26 cellular contexts compared by ENCODE assay signal in the genomic region with DNA sequence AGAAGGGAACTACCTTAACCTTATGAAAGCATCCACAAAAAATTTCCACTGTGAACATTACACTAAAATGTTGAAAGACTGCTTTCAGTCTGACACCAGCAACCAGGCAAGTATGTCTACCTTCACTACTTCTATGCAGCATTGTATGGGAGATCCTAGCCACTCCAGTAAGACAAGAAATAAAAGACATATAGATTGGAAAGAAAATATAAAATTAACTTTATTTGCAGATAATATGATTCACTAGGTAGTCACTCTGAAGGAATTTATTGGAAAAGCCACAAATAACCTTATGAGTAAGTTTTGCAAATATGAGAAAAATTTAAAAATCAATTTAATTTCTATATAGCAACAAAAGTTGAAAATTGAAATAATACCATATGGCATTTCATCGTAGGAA.
"Had no signal": no experiment of that assay in that cellular context is flagged by ENCODE, and none has a peak within 500 bp of the region (broad histone marks: within the 10 kb centered on the region; RNA-seq: fewer than 3 reads in every experiment).

No MANE protein-coding gene starts in this region.

- H3K27ac Mint-ChIP-seq: activated CD4-positive, alpha-beta memory T cell treated with anti-CD3 and anti-CD28 coated beads for 36 hours; activated CD4-positive, alpha-beta T cell treated with anti-CD3 and anti-CD28 coated beads, Interleukin-2, amount 10 ng/mL, durations not matched to agents 24 days and 14 days; activated naive CD4-positive, alpha-beta T cell treated with anti-CD3 and anti-CD28 coated beads, Interleukin-2, amount 10 ng/mL, durations not matched to agents 7 days and 5 days; activated naive CD8-positive, alpha-beta T cell treated with anti-CD3 and anti-CD28 coated beads, Interleukin-2, amount 10 ng/mL, durations not matched to agents 7 days and 5 days; activated T-helper 1 cell treated with anti-CD3 and anti-CD28 coated beads, Interleukin-12 subunit alpha, Interleukin-12 subunit beta, Interleukin-2, Interleukin-4 antibody, amounts not matched to agents 30 ng/mL and 10 ng/mL and 1 ng/mL, durations not matched to agents 14 hours and 24 hours and 36 hours; natural killer cell had no signal

- H3K27me3 Mint-ChIP-seq: activated CD4-positive, alpha-beta memory T cell treated with anti-CD3 and anti-CD28 coated beads for 36 hours; activated CD4-positive, alpha-beta T cell treated with anti-CD3 and anti-CD28 coated beads, Interleukin-2, amount 10 ng/mL, durations not matched to agents 24 days and 14 days; activated naive CD4-positive, alpha-beta T cell treated with anti-CD3 and anti-CD28 coated beads, Interleukin-2, amount 10 ng/mL, durations not matched to agents 7 days and 5 days; activated naive CD8-positive, alpha-beta T cell treated with anti-CD3 and anti-CD28 coated beads, Interleukin-2, amount 10 ng/mL, durations not matched to agents 7 days and 5 days had no signal

- H3K4me1 Mint-ChIP-seq: activated CD4-positive, alpha-beta T cell treated with anti-CD3 and anti-CD28 coated beads, Interleukin-2, amount 10 ng/mL, durations not matched to agents 24 days and 14 days; activated naive CD4-positive, alpha-beta T cell treated with anti-CD3 and anti-CD28 coated beads, Interleukin-2, amount 10 ng/mL, durations not matched to agents 7 days and 5 days; activated naive CD8-positive, alpha-beta T cell treated with anti-CD3 and anti-CD28 coated beads, Interleukin-2, amount 10 ng/mL, durations not matched to agents 7 days and 5 days; natural killer cell had no signal

- ATAC-seq: heart right ventricle, left lobe of liver, lower lobe of right lung, natural killer cell had no signal

- H3K4me1 ChIP-seq: esophagus muscularis mucosa, heart right ventricle, lower lobe of right lung, right atrium auricular region, spleen, tibial nerve had no signal

- H3K27ac ChIP-seq: brain microvascular endothelial cell, esophagus muscularis mucosa, heart right ventricle, lower lobe of right lung, right atrium auricular region, spleen, tibial nerve had no signal

- H3K36me3 Mint-ChIP-seq: activated CD4-positive, alpha-beta memory T cell treated with anti-CD3 and anti-CD28 coated beads for 36 hours; activated naive CD4-positive, alpha-beta T cell treated with anti-CD3 and anti-CD28 coated beads, Interleukin-2, amount 10 ng/mL, durations not matched to agents 7 days and 5 days; activated naive CD8-positive, alpha-beta T cell treated with anti-CD3 and anti-CD28 coated beads, Interleukin-2, amount 10 ng/mL, durations not matched to agents 7 days and 5 days had no signal

- H3K4me3 ChIP-seq: esophagus muscularis mucosa, heart right ventricle, lower lobe of right lung, right atrium auricular region, spleen, tibial nerve had no signal

- H3K36me3 ChIP-seq: brain microvascular endothelial cell, esophagus muscularis mucosa, heart right ventricle, lower lobe of right lung, right atrium auricular region, spleen, tibial nerve had no signal

- H3K9me3 ChIP-seq: esophagus muscularis mucosa, lower lobe of right lung had no signal

- H3K4me3 Mint-ChIP-seq: activated CD4-positive, alpha-beta memory T cell treated with anti-CD3 and anti-CD28 coated beads for 36 hours; activated CD4-positive, alpha-beta T cell treated with anti-CD3 and anti-CD28 coated beads, Interleukin-2, amount 10 ng/mL, durations not matched to agents 24 days and 14 days; activated naive CD4-positive, alpha-beta T cell treated with anti-CD3 and anti-CD28 coated beads, Interleukin-2, amount 10 ng/mL, durations not matched to agents 7 days and 5 days; activated naive CD8-positive, alpha-beta T cell treated with anti-CD3 and anti-CD28 coated beads, Interleukin-2, amount 10 ng/mL, durations not matched to agents 7 days and 5 days; activated T-helper 1 cell treated with anti-CD3 and anti-CD28 coated beads, Interleukin-12 subunit alpha, Interleukin-12 subunit beta, Interleukin-2, Interleukin-4 antibody, amounts not matched to agents 30 ng/mL and 10 ng/mL and 1 ng/mL, durations not matched to agents 14 hours and 24 hours and 36 hours; natural killer cell had no signal

- H3K27me3 ChIP-seq: brain microvascular endothelial cell, esophagus muscularis mucosa, heart right ventricle, right atrium auricular region, spleen, tibial nerve had no signal

- DNase-seq: activated CD4-positive, alpha-beta memory T cell treated with anti-CD3 and anti-CD28 coated beads for 36 hours; activated CD4-positive, alpha-beta T cell treated with anti-CD3 and anti-CD28 coated beads, Interleukin-2, amount 10 ng/mL, durations not matched to agents 24 days and 14 days; activated CD4-positive, CD25-positive, alpha-beta regulatory T cell treated with anti-CD3 and anti-CD28 coated beads, Interleukin-2, amount 50 U/mL, for 72 hours; activated CD8-positive, alpha-beta memory T cell treated with anti-CD3 and anti-CD28 coated beads, Interleukin-2, amount 50 U/mL, for 4 hours; activated gamma-delta T cell; activated naive CD4-positive, alpha-beta T cell treated with anti-CD3 and anti-CD28 coated beads, Interleukin-2, amount 10 ng/mL, durations not matched to agents 7 days and 5 days; activated naive CD8-positive, alpha-beta T cell treated with anti-CD3 and anti-CD28 coated beads, Interleukin-2, amount 10 ng/mL, durations not matched to agents 7 days and 5 days; activated T-cell treated with anti-CD3 and anti-CD28 coated beads, Interleukin-2, amount 50 U/mL, for 1 hour; amniotic stem cell; brain microvascular endothelial cell; caudate nucleus; foreskin melanocyte; heart right ventricle; kidney glomerular epithelial cell; lower lobe of right lung; mesenchymal stem cell; natural killer cell; spleen; stimulated activated CD4-positive, alpha-beta T cell treated with anti-CD3 and anti-CD28 coated beads, Interleukin-2, amount 100 ng/mL, for 48 hours; stimulated activated naive CD4-positive, alpha-beta T cell treated with Interleukin-2 at 50 U/mL for 16 hours; T-helper 2 cell had no signal
